In the genomic region with DNA sequence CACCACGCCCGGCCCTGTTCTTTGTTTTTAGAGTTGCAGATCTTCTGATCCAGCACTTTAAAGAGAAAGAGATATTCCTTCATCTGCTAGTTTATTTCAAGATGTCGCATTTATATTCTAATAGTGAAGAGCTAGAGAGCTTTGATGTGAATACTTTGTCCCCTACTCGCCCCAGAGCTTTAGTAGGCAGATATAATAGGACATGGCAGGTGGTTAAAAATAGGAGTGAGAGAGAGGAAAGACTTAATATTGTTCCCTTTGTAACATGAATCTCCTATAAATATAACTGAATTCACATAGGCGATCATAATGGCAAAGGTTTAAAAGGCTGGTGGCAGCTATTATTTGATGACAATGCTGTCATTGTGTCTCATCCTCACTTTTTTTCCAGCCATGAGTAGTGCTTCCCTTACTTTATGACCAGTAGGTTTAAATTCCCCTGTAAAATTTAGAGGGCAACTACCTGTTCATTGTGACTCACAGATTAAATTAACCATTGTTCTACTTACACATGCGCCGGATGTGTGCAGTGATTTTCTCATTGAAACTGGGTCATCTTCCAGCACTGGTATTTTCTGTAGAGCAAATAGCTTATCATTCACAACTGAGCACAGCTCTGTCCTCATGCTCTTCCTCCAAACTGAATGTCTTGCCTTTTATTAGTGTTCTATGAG, we compare ENCODE assay signal across 25 cellular contexts.
"Had no signal": no experiment of that assay in that cellular context is flagged by ENCODE, and none has a peak within 500 bp of the region (broad histone marks: within the 10 kb centered on the region; RNA-seq: fewer than 3 reads in every experiment).

No MANE protein-coding gene starts in this region.

- H3K27me3 ChIP-seq: heart left ventricle, left lung, pancreas, right atrium auricular region, right lobe of liver, tibial nerve, vagina had no signal

- DNase-seq: heart left ventricle; immature natural killer cell; kidney; mesendoderm; naive B cell; natural killer cell; nephron progenitor cell; pancreas; posterior cingulate gyrus; right lobe of liver; stimulated activated CD4-positive, alpha-beta T cell treated with anti-CD3 and anti-CD28 coated beads, Interleukin-1b, Interleukin-23, amount 100 ng/mL, for 48 hours; stimulated activated CD4-positive, alpha-beta T cell treated with anti-CD3 and anti-CD28 coated beads, Interleukin-2, amount 100 ng/mL, for 48 hours; stimulated activated CD4-positive, alpha-beta T cell treated with anti-CD3 and anti-CD28 coated beads, Interleukin-4, amount 100 ng/mL, for 4 hours; stimulated activated CD8-positive, alpha-beta memory T cell treated with anti-CD3 and anti-CD28 coated beads, Interleukin-4, amount 100 ng/mL, for 48 hours; stimulated activated naive CD4-positive, alpha-beta T cell treated with Interleukin-2 at 50 U/mL for 16 hours; stimulated activated naive CD8-positive, alpha-beta T cell treated with anti-CD3 and anti-CD28 coated beads, Interleukin-15, amount 100 ng/mL, for 72 hours; substantia nigra had no signal

- H3K36me3 ChIP-seq: heart left ventricle, left lung, pancreas, prostate gland, right atrium auricular region, right lobe of liver, tibial nerve, vagina had no signal

- H3K9me3 ChIP-seq: prostate gland, right lobe of liver, vagina had no signal

- H3K4me3 ChIP-seq: heart left ventricle, left lung, lung, pancreas, prostate gland, right atrium auricular region, right lobe of liver, smooth muscle cell, tibial nerve, vagina had no signal

- H3K27ac ChIP-seq: heart left ventricle, left lung, pancreas, prostate gland, right atrium auricular region, right lobe of liver, tibial nerve, vagina had no signal

- H3K4me1 ChIP-seq: heart left ventricle, left lung, pancreas, prostate gland, right atrium auricular region, right lobe of liver, tibial nerve, vagina had no signal

- ATAC-seq: left lung; natural killer cell; pancreas; right lobe of liver; stimulated activated memory B cell treated with anti-CD40 and anti-IgM and Interleukin-4, amounts not matched to agents 10 μg/mL and 1 μg/mL and 100 μg/mL, for 72 hours; stimulated activated naive CD8-positive, alpha-beta T cell treated with anti-CD3 and anti-CD28 coated beads, Interleukin-15, amount 100 ng/mL, for 72 hours had no signal
